8 cellular contexts compared by ENCODE assay signal in the genomic region with DNA sequence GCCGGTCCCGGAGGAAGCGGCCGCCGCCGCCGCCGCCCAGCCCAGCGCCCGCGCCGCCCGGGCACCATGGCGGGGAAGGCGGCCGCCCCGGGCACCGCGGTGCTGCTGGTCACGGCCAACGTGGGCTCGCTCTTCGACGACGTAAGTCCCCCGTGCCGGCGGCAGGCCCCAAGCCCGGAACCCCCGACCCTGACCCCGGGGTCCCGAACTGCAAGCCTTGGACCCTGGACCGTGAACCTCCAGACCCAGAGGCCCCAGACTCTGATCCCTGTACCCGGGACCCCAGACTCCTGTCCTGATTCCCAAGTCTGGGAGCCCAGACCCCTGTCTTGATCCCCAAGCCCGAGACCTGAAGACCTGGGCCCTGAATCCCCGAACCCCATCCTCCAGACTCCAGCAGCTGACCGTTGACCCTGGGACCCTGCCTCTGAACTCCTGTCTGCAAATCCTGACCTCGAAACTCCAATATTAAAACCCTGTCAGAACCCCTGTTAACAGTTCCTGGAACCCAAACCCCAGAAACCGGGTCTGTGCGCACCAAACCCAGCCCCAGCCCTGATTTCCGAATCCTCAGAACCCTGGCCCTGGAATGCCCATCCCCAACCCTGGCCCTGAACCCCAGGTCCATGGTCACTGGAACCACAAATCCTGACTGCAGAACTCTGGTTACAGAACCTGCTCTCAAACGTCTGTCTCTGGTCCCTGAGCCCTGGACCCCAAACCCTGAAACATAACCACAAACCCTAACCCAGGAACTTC. TPM values are rescaled to one million over a fixed set of nuclear protein-coding genes. Genes with fewer than 3 reads are reported as not detected.
DNase-seq lines count a peak whose midpoint lies in the region; ATAC-seq and TF ChIP-seq lines count a peak whose summit lies in the region.

No MANE protein-coding gene starts in this region.

- peaks cover 32% of the 10 kb centered on the region for H3K4me1 ChIP-seq in PC-9 (replicated peaks; ENCODE audit: insufficient read depth)

- CTCF ChIA-PET in PC-9 (lab: Charles Lee) = no interaction called here

- H3K79me2 ChIP-seq in PC-9 (ENCODE audit: low read depth) = peaks cover 20% of the 10 kb centered on the region

- intact Hi-C loops in PC-9 (cut with micrococcal nuclease; ENCODE audit: unreplicated experiment) = loop anchor here (5.0 kb wide), 1 partner anchor 131 kb away; no protein-coding TSS in a partner anchor

- H3F3A ChIP-seq in PC-9 (ENCODE audit: insufficient read depth, low read depth) = peaks cover 7% of the 10 kb centered on the region

- H3K4me3 Mint-ChIP-seq in nephron progenitor cell = peak overlapping the region; percentile 90

- no peaks in the 10 kb centered on the region for H3K27me3 ChIP-seq in PC-9 (ENCODE audit: insufficient read depth, low read depth)

- H3K9me2 ChIP-seq in PC-9 (ENCODE audit: insufficient read depth) = no peaks in the 10 kb centered on the region

- no peak for TF ChIP-seq POLR2A in GM18505 (IDR thresholded peaks at IDR 0.05; ENCODE audit: borderline replicate concordance, extremely low read depth, insufficient read depth, insufficient read length)

- no peaks in the 10 kb centered on the region for H3K9me3 ChIP-seq in PC-9 (ENCODE audit: insufficient read depth, low read depth)

- TF ChIP-seq CTCF in PC-9 (conservative IDR thresholded peaks at IDR 0.05) = no peak
- no peak for TF ChIP-seq CTCF in epithelial cell of proximal tubule (conservative IDR thresholded peaks at IDR 0.05; ENCODE audit: low read depth, low read length)
- TF ChIP-seq CTCF in nephron progenitor cell (IDR thresholded peaks at IDR 0.05) = no peak

- H3K4me2 ChIP-seq in PC-9 = peak overlapping the region; percentile 97

- peaks cover 15% of the 10 kb centered on the region for H3K27me3 Mint-ChIP-seq in nephron progenitor cell (ENCODE audit: low read depth, poor library complexity)

- peak overlapping the region; percentile 62 for H3K4me3 ChIP-seq in PC-9
- peak overlapping the region; percentile 71 for H3K4me3 ChIP-seq in epithelial cell of proximal tubule (ENCODE audit: low read depth, low read length)

- 0 out of 2 replicates have a peak overlapping the region, but pooled peaks have one; percentile 55 for H2AFZ ChIP-seq in PC-9

- no peaks in the 10 kb centered on the region for H3K36me3 ChIP-seq in PC-9 (ENCODE audit: low read depth)

- POLR2A ChIA-PET in PC-9 (lab: Charles Lee; ENCODE audit: unreplicated experiment) = no interaction called here

- ATAC-seq in GM18867 (IDR thresholded peaks at IDR 0.05; ENCODE audit: unreplicated experiment) (peak; percentile 1), GM18505 (IDR thresholded peaks at IDR 0.05; ENCODE audit: unreplicated experiment) (no peak)

- H3K4me1 Mint-ChIP-seq in nephron progenitor cell = peaks cover 69% of the 10 kb centered on the region

- no peaks in the 10 kb centered on the region for H4K20me1 ChIP-seq in PC-9 (ENCODE audit: insufficient read depth)

- no peaks in the 10 kb centered on the region for H3K9me3 Mint-ChIP-seq in nephron progenitor cell

- no peak overlapping the region for H3K27ac Mint-ChIP-seq in nephron progenitor cell

- no TSS peak for BruUV-seq in PC-9 (replicated peaks; lab: Mats Ljungman, UMichigan)

- H3K27ac ChIP-seq in PC-9 = no peak overlapping the region

- no peaks in the 10 kb centered on the region for H3K36me3 Mint-ChIP-seq in nephron progenitor cell (ENCODE audit: low read depth)

- no peak for DNase-seq in PC-9
- DNase-seq in epithelial cell of proximal tubule (ENCODE audit: low read depth) = no peak
- no peak for DNase-seq in nephron progenitor cell
- DNase-seq in GDM1 (lab: John Stamatoyannopoulos, UW) = no peak
- DNase-seq in inferior parietal cortex (ENCODE audit: extremely low spot score) = no peak
- DNase-seq in Kasumi-1 (lab: John Stamatoyannopoulos, UW) = no peak

RNA-seq across cellular contexts. Expression of a gene that starts 0.6 kb away (rescaled TPM):
- total RNA-seq in PC-9 (2021) (18.4 and 18.8 TPM in 2 replicates), epithelial cell of proximal tubule (30.4 and 40.8 TPM in 2 replicates)
